24 cellular contexts compared by ENCODE assay signal in genomic region chr14:40601063-40601462, GRCh38.
"Had no signal": no experiment of that assay in that cellular context is flagged by ENCODE, and none has a peak within 500 bp of the region (broad histone marks: within the 10 kb centered on the region; RNA-seq: fewer than 3 reads in every experiment).

No MANE protein-coding gene starts in this region.

- H3K9me3 Mint-ChIP-seq: dendritic cell treated with granulocyte-macrophage colony-stimulating factor and Interleukin-4, amounts not matched to agents 40 ng/mL and 50 ng/mL, for 4 days; effector memory CD8-positive, alpha-beta T cell had no signal

- H3K9me3 ChIP-seq: colonic mucosa, esophagus muscularis mucosa, esophagus squamous epithelium, gastrocnemius medialis, gastroesophageal sphincter had no signal

- H3K4me3 Mint-ChIP-seq: dendritic cell treated with granulocyte-macrophage colony-stimulating factor and Interleukin-4, amounts not matched to agents 40 ng/mL and 50 ng/mL, for 4 days; effector memory CD8-positive, alpha-beta T cell; endodermal cell had no signal

- DNase-seq: colonic mucosa; cortex of kidney; dermis blood vessel endothelial cell; dorsolateral prefrontal cortex; effector CD4-positive, alpha-beta T cell; effector CD8-positive, alpha-beta T cell; effector memory CD4-positive, alpha-beta T cell; effector memory CD8-positive, alpha-beta T cell; endodermal cell; erythroblast; esophagus squamous epithelium; foreskin fibroblast; foreskin keratinocyte; foreskin melanocyte; gastrocnemius medialis; glutamatergic neuron; head of caudate nucleus; heart left ventricle; heart right ventricle had no signal

- H3K27me3 Mint-ChIP-seq: dendritic cell treated with granulocyte-macrophage colony-stimulating factor and Interleukin-4, amounts not matched to agents 40 ng/mL and 50 ng/mL, for 4 days; effector memory CD8-positive, alpha-beta T cell had no signal

- H3K27me3 ChIP-seq: colonic mucosa, dorsolateral prefrontal cortex, esophagus muscularis mucosa, esophagus squamous epithelium, foreskin keratinocyte, gastrocnemius medialis, gastroesophageal sphincter, heart left ventricle, heart right ventricle had no signal

- H3K4me1 Mint-ChIP-seq: endodermal cell had no signal

- H3K27ac Mint-ChIP-seq: dendritic cell treated with granulocyte-macrophage colony-stimulating factor and Interleukin-4, amounts not matched to agents 40 ng/mL and 50 ng/mL, for 4 days; effector memory CD8-positive, alpha-beta T cell; endodermal cell had no signal

- H3K27ac ChIP-seq: colonic mucosa, coronary artery, dorsolateral prefrontal cortex, epithelial cell of prostate, esophagus muscularis mucosa, esophagus squamous epithelium, foreskin keratinocyte, gastrocnemius medialis, gastroesophageal sphincter, heart left ventricle, heart right ventricle had no signal

- H3K36me3 ChIP-seq: colonic mucosa, esophagus muscularis mucosa, esophagus squamous epithelium, gastrocnemius medialis, gastroesophageal sphincter, heart left ventricle, heart right ventricle had no signal

- H3K4me3 ChIP-seq: colonic mucosa, coronary artery, dorsolateral prefrontal cortex, esophagus muscularis mucosa, esophagus squamous epithelium, gastrocnemius medialis, gastroesophageal sphincter, heart left ventricle, heart right ventricle had no signal
